ENCODE assay signal across 30 cellular contexts in genomic region chr9:81902601-81903000, GRCh38. TPM values are rescaled to one million over a fixed set of nuclear protein-coding genes. Genes with fewer than 3 reads are reported as not detected.
DNase-seq lines count a peak whose midpoint lies in the region; ATAC-seq lines count a peak whose summit lies in the region.
"Had no signal": no experiment of that assay in that cellular context is flagged by ENCODE, and none has a peak within 500 bp of the region (broad histone marks: within the 10 kb centered on the region; RNA-seq: fewer than 3 reads in every experiment).

No MANE protein-coding gene starts in this region.

- in situ Hi-C loops in G401 (cut with HindIII; ENCODE audit: low sequenced_read_pairs): no loop called here

- ATAC-seq in HG03025 (IDR thresholded peaks at IDR 0.05; ENCODE audit: low FRiP score, unreplicated experiment): no peak
- ATAC-seq: gastrocnemius medialis; GM23338; naive thymus-derived CD8-positive, alpha-beta T cell; stimulated activated naive CD8-positive, alpha-beta T cell treated with anti-CD3 and anti-CD28 coated beads, Interleukin-15, Interleukin-2, amounts not matched to agents 100 U/mL and 50 U/mL, for 24 hours had no signal

- H3K36me3 ChIP-seq in SJCRH30: no peaks in the 10 kb centered on the region
- H3K36me3 ChIP-seq: gastrocnemius medialis, left ventricle myocardium inferior, WERI-Rb-1 had no signal

- DNase-seq in GM03348 (ENCODE audit: low spot score) (peak; percentile 35), SJCRH30 (peak; percentile 6 to 39), fibroblast of peridontal ligament (ENCODE audit: extremely low read depth) (peak; percentile 37), skeletal muscle cell (ENCODE audit: low read depth) (peak; percentile 10), NCI-H82 (lab: John Stamatoyannopoulos, UW) (no peak), 8988T (no peak), G401 (ENCODE audit: low spot score) (no peak)
- DNase-seq: activated CD4-positive, alpha-beta T cell treated with anti-CD3 and anti-CD28 coated beads, Interleukin-2, amount 10 ng/mL, durations not matched to agents 24 days and 14 days; activated naive CD4-positive, alpha-beta T cell; activated T-cell treated with anti-CD3 and anti-CD28 coated beads, Interleukin-2, amount 50 U/mL, for 48 hours; amygdala; caudate nucleus; gastrocnemius medialis; hypothalamus; KG1; left ventricle myocardium inferior; midbrain; naive thymus-derived CD8-positive, alpha-beta T cell; NCI-H1694; NCI-H2171 treated with DMSO at 0.1 percent for 48 hours; NCI-H526 treated with DMSO at 0.1 percent for 48 hours; stimulated activated naive CD8-positive, alpha-beta T cell treated with anti-CD3 and anti-CD28 coated beads, Interleukin-15, Interleukin-2, amounts not matched to agents 100 U/mL and 50 U/mL, for 24 hours; T-helper 9 cell; WERI-Rb-1 had no signal

- H3K9me3 ChIP-seq in SJCRH30 (replicated peaks): peaks cover 3% of the 10 kb centered on the region; the same call in 1 of the 2 replicates
- H3K9me3 ChIP-seq: gastrocnemius medialis, left ventricle myocardium inferior had no signal

- peaks cover 3% of the 10 kb centered on the region; the same call in 1 of the 2 replicates for H3K4me1 ChIP-seq in SJCRH30
- H3K4me1 ChIP-seq: gastrocnemius medialis, left ventricle myocardium inferior had no signal

- no peak overlapping the region for H3K27ac ChIP-seq in SJCRH30
- H3K27ac ChIP-seq: gastrocnemius medialis, left ventricle myocardium inferior, WERI-Rb-1 had no signal

- H3K27me3 ChIP-seq in SJCRH30: no peaks in the 10 kb centered on the region
- H3K27me3 ChIP-seq: gastrocnemius medialis had no signal

- no peak overlapping the region for H3K4me3 ChIP-seq in SJCRH30
- no peak overlapping the region for H3K4me3 ChIP-seq in skeletal muscle cell (ENCODE audit: low read depth, low read length)
- H3K4me3 ChIP-seq: gastrocnemius medialis, GM23338, left ventricle myocardium inferior had no signal

RNA-seq across cellular contexts. Expression of gene SPATA31D4, which starts 25.6 kb away (rescaled TPM):
- total RNA-seq in SJCRH30 (2014; rRNA removed; shearing (Covaris generic)): not detected in 2 replicates
- not detected in 2 replicates for total RNA-seq in G401 (2014; rRNA removed; shearing (Covaris generic))
- total RNA-seq: activated CD4-positive, alpha-beta T cell treated with anti-CD3 and anti-CD28 coated beads, Interleukin-2, amount 10 ng/mL, durations not matched to agents 24 days and 14 days; dermis microvascular lymphatic vessel endothelial cell; endothelial cell of umbilical vein; gastrocnemius medialis; GM23338; HT-29; left ventricle myocardium inferior; naive thymus-derived CD8-positive, alpha-beta T cell; osteocyte had no signal

RNA-seq across cellular contexts. Expression of gene SPATA31D3, which starts 40.7 kb away (rescaled TPM):
- not detected in 2 replicates for total RNA-seq in SJCRH30 (2014; rRNA removed; shearing (Covaris generic))
- not detected in 2 replicates for total RNA-seq in G401 (2014; rRNA removed; shearing (Covaris generic))
- total RNA-seq: activated CD4-positive, alpha-beta T cell treated with anti-CD3 and anti-CD28 coated beads, Interleukin-2, amount 10 ng/mL, durations not matched to agents 24 days and 14 days; dermis microvascular lymphatic vessel endothelial cell; endothelial cell of umbilical vein; gastrocnemius medialis; GM23338; HT-29; left ventricle myocardium inferior; naive thymus-derived CD8-positive, alpha-beta T cell; osteocyte had no signal

Comparison
In these comparisons a context has a peak if more than half of its experiments do, and no peak if none do; other contexts are left out.
1. DNase-seq: peak in GM03348 (single experiment), SJCRH30 (2 of 2), fibroblast of peridontal ligament (single experiment) and skeletal muscle cell (single experiment); none in NCI-H82 (single experiment), 8988T (single experiment) and G401 (single experiment).